ENCODE assay signal across 8 cellular contexts in genomic region chr2:31219131-31219969, GRCh38. TPM values are rescaled to one million over a fixed set of nuclear protein-coding genes. Genes with fewer than 3 reads are reported as not detected.
DNase-seq lines count a peak whose midpoint lies in the region; ATAC-seq and TF ChIP-seq lines count a peak whose summit lies in the region.

No MANE protein-coding gene starts in this region.

- H3K36me3 Mint-ChIP-seq in naive B cell (no peaks in the 10 kb centered on the region), neural progenitor cell (peaks cover 1% of the 10 kb centered on the region)

- H3K4me3 ChIP-seq in MM.1S (ENCODE audit: low read length) (no peak overlapping the region; the same call in 1 of the 2 replicates), neural progenitor cell (no peak overlapping the region)
- H3K4me3 ChIP-seq in effector memory CD4-positive, alpha-beta T cell (ENCODE audit: insufficient read depth, low read depth, low read length, poor library complexity, severe bottlenecking), result no peak overlapping the region

- H4K20me1 ChIP-seq in MM.1S (ENCODE audit: insufficient read depth, low read length), result no peaks in the 10 kb centered on the region
- H4K20me1 ChIP-seq in neural progenitor cell (ENCODE audit: low read depth), result no peaks in the 10 kb centered on the region

- H3K9me3 ChIP-seq in MM.1S (replicated peaks; ENCODE audit: insufficient read depth, low read length), result no peaks in the 10 kb centered on the region
- H3K9me3 ChIP-seq in neural progenitor cell (ENCODE audit: low read depth), result no peaks in the 10 kb centered on the region
- no peaks in the 10 kb centered on the region for H3K9me3 ChIP-seq in effector memory CD4-positive, alpha-beta T cell (ENCODE audit: control insufficient read depth, low read length)

- H3K27ac ChIP-seq in MM.1S (ENCODE audit: low read length), result peak overlapping the region; percentile 90
- no peak overlapping the region for H3K27ac ChIP-seq in neural progenitor cell
- no peak overlapping the region for H3K27ac ChIP-seq in effector memory CD4-positive, alpha-beta T cell (ENCODE audit: insufficient read depth, low read length, poor library complexity, severe bottlenecking)

- H3K9ac ChIP-seq in MM.1S (ENCODE audit: low read length), result peak overlapping the region; percentile 39; the same call in 1 of the 2 replicates
- no peak overlapping the region for H3K9ac ChIP-seq in neural progenitor cell

- H3K4me3 Mint-ChIP-seq in naive B cell (peak overlapping the region; percentile 44 to 87 (median 68)), neural progenitor cell (no peak overlapping the region)

- H3K27ac Mint-ChIP-seq in naive B cell (peak overlapping the region; percentile 97 to 99 (median 99)), neural progenitor cell (no peak overlapping the region)

- H3K9me3 Mint-ChIP-seq in naive B cell (peaks cover 0 to 4% (median 0%) of the 10 kb centered on the region in 7 donors), neural progenitor cell (no peaks in the 10 kb centered on the region)

- peaks cover 51% of the 10 kb centered on the region for H3F3A ChIP-seq in MM.1S (ENCODE audit: insufficient read depth, low read length)
- H3F3A ChIP-seq in neural progenitor cell (ENCODE audit: low read depth), result no peaks in the 10 kb centered on the region

- ATAC-seq in GM18867 (IDR thresholded peaks at IDR 0.05; ENCODE audit: unreplicated experiment), result peak; percentile 73
- peak; percentile 68 for ATAC-seq in HG02571 (IDR thresholded peaks at IDR 0.05; ENCODE audit: unreplicated experiment)
- peak; percentile 85 to 87 for ATAC-seq in naive B cell (ENCODE audit: low read depth in 2 of 2)

- H3K36me3 ChIP-seq in MM.1S (replicated peaks; ENCODE audit: insufficient read depth, low read length) (no peaks in the 10 kb centered on the region), neural progenitor cell (no peaks in the 10 kb centered on the region)
- H3K36me3 ChIP-seq in effector memory CD4-positive, alpha-beta T cell (ENCODE audit: control insufficient read depth, insufficient read depth, low read length), result no peaks in the 10 kb centered on the region

- H3K27me3 ChIP-seq in MM.1S (replicated peaks; ENCODE audit: insufficient read depth, low read length), result no peaks in the 10 kb centered on the region
- no peaks in the 10 kb centered on the region for H3K27me3 ChIP-seq in neural progenitor cell
- H3K27me3 ChIP-seq in effector memory CD4-positive, alpha-beta T cell (replicated peaks; ENCODE audit: control insufficient read depth, insufficient read depth, low read length, poor library complexity, severe bottlenecking), result no peaks in the 10 kb centered on the region

- TF ChIP-seq CTCF in MM.1S (IDR thresholded peaks at IDR 0.05; ENCODE audit: low read length), result no peak
- TF ChIP-seq CTCF in neural progenitor cell (IDR thresholded peaks at IDR 0.05), result no peak

- H3K79me2 ChIP-seq in MM.1S (ENCODE audit: low read length), result no peaks in the 10 kb centered on the region
- H3K79me2 ChIP-seq in neural progenitor cell (ENCODE audit: low read depth), result no peaks in the 10 kb centered on the region

- H3K4me2 ChIP-seq in MM.1S (ENCODE audit: low read depth, low read length), result peak overlapping the region; percentile 59
- H3K4me2 ChIP-seq in neural progenitor cell, result no peak overlapping the region

- no peaks in the 10 kb centered on the region for H3K9me2 ChIP-seq in MM.1S (replicated peaks; ENCODE audit: insufficient read depth, low read length)

- peak overlapping the region; percentile 68 for H2AFZ ChIP-seq in MM.1S (ENCODE audit: low read length)
- no peak overlapping the region for H2AFZ ChIP-seq in neural progenitor cell (replicated peaks)

- H3K4me1 Mint-ChIP-seq in naive B cell (peaks cover 83 to 98% (median 94%) of the 10 kb centered on the region in 3 donors), neural progenitor cell (peaks cover 5% of the 10 kb centered on the region)

- DNase-seq in MM.1S, result peak; percentile 59
- DNase-seq in naive B cell, result peak; percentile 79
- no peak for DNase-seq in neural progenitor cell (ENCODE audit: low spot score)
- DNase-seq in effector memory CD4-positive, alpha-beta T cell, result no peak
- DNase-seq in LoVo (ENCODE audit: low spot score), result no peak
- DNase-seq in COLO668 (lab: John Stamatoyannopoulos, UW; ENCODE audit: unreplicated experiment), result no peak

- H3K4me1 ChIP-seq in MM.1S (ENCODE audit: low read length) (peaks cover 60% of the 10 kb centered on the region), neural progenitor cell (no peaks in the 10 kb centered on the region)
- H3K4me1 ChIP-seq in effector memory CD4-positive, alpha-beta T cell (ENCODE audit: control insufficient read depth, insufficient read depth, low read length, poor library complexity, severe bottlenecking), result no peaks in the 10 kb centered on the region

- H3K27me3 Mint-ChIP-seq in naive B cell, result no peaks in the 10 kb centered on the region
- H3K27me3 Mint-ChIP-seq in neural progenitor cell (ENCODE audit: insufficient read depth, low read depth), result peaks cover 3% of the 10 kb centered on the region

RNA-seq across cellular contexts. Expression of gene CAPN14, which starts 2.0 kb away (rescaled TPM):
- 1 to 10 TPM in 3 of 6 donors, under 1 TPM in 2, not detected in 1; 0.30 to 1.3 (median 1.1) TPM for polyA plus RNA-seq in naive B cell (ENCODE audit: low read depth in 6 of 6)
- total RNA-seq in neural progenitor cell (ENCODE audit: low replicate concordance), result 0.04 and 0.19 TPM in 2 replicates

RNA-seq across cellular contexts. Expression of gene EHD3, which starts 14.6 kb away (rescaled TPM):
- 10 to 100 TPM in 3 of 6 donors, 1 to 10 TPM in 3; 5.9 to 13.6 (median 10.0) TPM for polyA plus RNA-seq in naive B cell (ENCODE audit: low read depth in 6 of 6)
- 3.9 and 10.7 TPM in 2 replicates for total RNA-seq in neural progenitor cell (ENCODE audit: low replicate concordance)

Comparison
In these comparisons a context has a peak if more than half of its experiments do, and no peak if none do; other contexts are left out.
1. DNase-seq: peak in MM.1S (single experiment) and naive B cell (single experiment); none in neural progenitor cell (single experiment), effector memory CD4-positive, alpha-beta T cell (0 of 3), LoVo (single experiment) and COLO668 (single experiment).
2. Peak in every context shown above with its lines, with median percentiles within 50 percentile points of each other: ATAC-seq.